11 cellular contexts compared by ENCODE assay signal in the genomic region with DNA sequence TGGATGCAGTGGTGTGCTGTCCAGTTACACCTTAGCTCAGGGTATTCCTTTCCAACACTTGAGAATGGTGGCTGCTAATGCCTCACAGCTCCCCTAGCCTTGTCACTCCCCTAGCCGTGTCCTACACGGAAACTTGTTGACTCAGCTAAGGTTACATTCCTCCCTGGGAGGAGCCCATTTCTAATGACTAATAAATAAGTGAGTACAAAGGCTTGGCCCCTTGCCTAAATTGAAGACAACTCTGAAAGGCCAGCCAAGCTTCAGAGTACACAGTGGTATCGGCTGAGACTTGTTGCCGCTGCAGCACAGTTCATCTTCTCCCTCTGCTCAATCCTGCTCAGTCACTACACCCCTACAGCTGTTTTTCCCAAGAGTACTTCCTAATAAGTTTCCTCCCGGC. TPM values are rescaled to one million over a fixed set of nuclear protein-coding genes. Genes with fewer than 3 reads are reported as not detected.
DNase-seq lines count a peak whose midpoint lies in the region; ATAC-seq and TF ChIP-seq lines count a peak whose summit lies in the region.
"Had no signal": no experiment of that assay in that cellular context is flagged by ENCODE, and none has a peak within 500 bp of the region (broad histone marks: within the 10 kb centered on the region; RNA-seq: fewer than 3 reads in every experiment).

No MANE protein-coding gene starts in this region.

- H3K9me3 ChIP-seq in left lung = no peaks in the 10 kb centered on the region
- H3K9me3 ChIP-seq: BLaER1 treated with 17β-estradiol and CSF1 and Interleukin-3, amounts not matched to agents 10 nM and 100 nM had no signal

- H3K36me3 ChIP-seq in left lung = peaks cover 0 to 11% of the 10 kb centered on the region in 2 donors
- H3K36me3 ChIP-seq: BLaER1 treated with 17β-estradiol and CSF1 and Interleukin-3, amounts not matched to agents 10 nM and 100 nM had no signal

- H3K27me3 Mint-ChIP-seq in MCF 10A (ENCODE audit: insufficient read depth, unreplicated experiment) = no peaks in the 10 kb centered on the region

- H3K36me3 Mint-ChIP-seq in MCF 10A (ENCODE audit: insufficient read depth, unreplicated experiment) = peaks cover 6% of the 10 kb centered on the region
- H3K36me3 Mint-ChIP-seq: naive thymus-derived CD4-positive, alpha-beta T cell had no signal

- intact Hi-C loops in MCF 10A (cut with micrococcal nuclease) = no loop called here
- intact Hi-C loops in left lung (cut with DNase I) = no loop called here

- DNase-seq in A172 (ENCODE audit: low spot score) (peak; percentile 42), LNCaP clone FGC (ENCODE audit: low read depth) (peak; percentile 97), MCF 10A (ENCODE audit: unreplicated experiment) (peak; percentile 94), left lung (no peak), DMS114 treated with DMSO at 0.1 percent for 48 hours (lab: John Stamatoyannopoulos, UW; ENCODE audit: unreplicated experiment) (no peak), SKM-1 (lab: John Stamatoyannopoulos, UW; ENCODE audit: unreplicated experiment) (no peak)
- DNase-seq: activated CD4-positive, alpha-beta T cell treated with anti-CD3 and anti-CD28 coated beads for 4 hours; naive thymus-derived CD4-positive, alpha-beta T cell had no signal

- H3K27me3 ChIP-seq in left lung = no peaks in the 10 kb centered on the region

- H3K4me3 Mint-ChIP-seq in MCF 10A (ENCODE audit: unreplicated experiment) = peak overlapping the region; percentile 49
- H3K4me3 Mint-ChIP-seq: naive thymus-derived CD4-positive, alpha-beta T cell had no signal

- H3K4me1 Mint-ChIP-seq in MCF 10A (ENCODE audit: insufficient read depth, unreplicated experiment) = peaks cover 15% of the 10 kb centered on the region
- H3K4me1 Mint-ChIP-seq: naive thymus-derived CD4-positive, alpha-beta T cell had no signal

- peak overlapping the region; percentile 78 for H3K27ac Mint-ChIP-seq in MCF 10A (ENCODE audit: low read depth, unreplicated experiment)
- H3K27ac Mint-ChIP-seq: naive thymus-derived CD4-positive, alpha-beta T cell had no signal

- TF ChIP-seq CTCF in LNCaP clone FGC (IDR thresholded peaks at IDR 0.05; ENCODE audit: control insufficient read depth, extremely low read depth, insufficient read depth) (no peak), MCF 10A (IDR thresholded peaks at IDR 0.05; ENCODE audit: unreplicated experiment) (no peak), left lung (IDR thresholded peaks at IDR 0.05) (no peak)

- ATAC-seq in left lung = peak; percentile 95
- no peak for ATAC-seq in GM21825 (IDR thresholded peaks at IDR 0.05; ENCODE audit: unreplicated experiment)
- no peak for ATAC-seq in HG03097 (IDR thresholded peaks at IDR 0.05; ENCODE audit: low FRiP score, unreplicated experiment)
- ATAC-seq: naive thymus-derived CD4-positive, alpha-beta T cell had no signal

- POLR2A ChIA-PET in MCF 10A (lab: Yijun Ruan, JAX) = interaction anchor here (0.8 to 2.6 kb wide), 16 partner anchors 10 to 80 kb away, joined by 3 to 40 read pairs (median 4); partner anchors contain the start of genes HSPA4L and INTU

- H3K27ac ChIP-seq in left lung = no peak overlapping the region
- H3K27ac ChIP-seq: BLaER1 treated with 17β-estradiol and CSF1 and Interleukin-3, amounts not matched to agents 10 nM and 100 nM had no signal

- peak overlapping the region; percentile 40 for H3K4me3 ChIP-seq in LNCaP clone FGC (ENCODE audit: low read depth, low read length)
- H3K4me3 ChIP-seq in left lung = no peak overlapping the region
- H3K4me3 ChIP-seq: BLaER1 treated with 17β-estradiol and CSF1 and Interleukin-3, amounts not matched to agents 10 nM and 100 nM had no signal

- no peaks in the 10 kb centered on the region for H3K9me3 Mint-ChIP-seq in MCF 10A (ENCODE audit: unreplicated experiment)

- no peaks in the 10 kb centered on the region for H3K4me1 ChIP-seq in left lung
- H3K4me1 ChIP-seq: BLaER1 treated with 17β-estradiol and CSF1 and Interleukin-3, amounts not matched to agents 10 nM and 100 nM had no signal

- BruUV-seq in MCF 10A (replicated peaks; lab: Mats Ljungman, UMichigan) = no TSS peak

- CTCF ChIA-PET in MCF 10A (lab: Yijun Ruan, JAX) = interaction anchor here (0.6 to 0.9 kb wide), 5 partner anchors 9 to 29 kb away, joined by 3 to 5 read pairs (median 3); no protein-coding TSS in a partner anchor

RNA-seq across cellular contexts. Expression of gene SLC25A31, which starts 21.2 kb away (rescaled TPM):
- not detected in 2 replicates for total RNA-seq in A172 (2014; rRNA removed; shearing (Covaris generic))
- total RNA-seq in MCF 10A (2022) = not detected in 2 replicates
- not detected for total RNA-seq in left lung
- total RNA-seq: naive thymus-derived CD4-positive, alpha-beta T cell had no signal

Comparison
In these comparisons a context has a peak if more than half of its experiments do, and no peak if none do; other contexts are left out.
1. DNase-seq: peak in A172 (single experiment), LNCaP clone FGC (single experiment) and MCF 10A (single experiment); none in left lung (0 of 2), DMS114 treated with DMSO at 0.1 percent for 48 hours (single experiment) and SKM-1 (single experiment).